8 cellular contexts compared by ENCODE assay signal in the genomic region with DNA sequence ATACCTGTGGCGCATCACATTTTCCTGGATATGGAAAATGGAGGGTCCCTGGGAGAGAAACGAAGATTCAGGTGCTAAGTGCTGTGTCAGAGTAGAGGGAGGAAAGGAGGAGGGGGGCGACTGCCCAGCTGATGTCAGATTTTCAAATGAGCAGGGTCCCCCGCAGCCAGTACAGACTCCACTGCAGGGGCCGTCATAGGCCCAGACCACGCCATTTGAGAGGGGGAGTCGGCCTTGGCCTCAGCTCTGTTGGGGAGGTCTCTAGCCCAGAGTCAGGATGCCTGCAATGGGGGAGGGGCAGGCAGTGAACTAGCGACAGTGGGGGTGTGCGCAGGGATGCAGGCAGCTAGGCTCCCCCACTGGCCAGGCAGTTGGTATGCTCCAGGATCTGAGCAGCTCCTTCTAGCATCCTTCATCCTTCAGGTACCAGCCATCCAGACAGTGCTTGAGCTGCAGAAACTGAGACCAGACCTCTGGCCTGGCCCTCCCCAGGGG. TPM values are rescaled to one million over a fixed set of nuclear protein-coding genes. Genes with fewer than 3 reads are reported as not detected.
DNase-seq lines count a peak whose midpoint lies in the region; ATAC-seq, FAIRE-seq and TF ChIP-seq lines count a peak whose summit lies in the region.

A gene (minus strand): TSS at position 148 of the 495 bp plus-strand sequence. CDS start 229 bp downstream, outside the sequence.
A gene (plus strand): TSS at position 400 of the 495 bp plus-strand sequence. CDS start 620 bp downstream, outside the sequence.

- no peak for ATAC-seq in GM19395 (IDR thresholded peaks at IDR 0.05; ENCODE audit: unreplicated experiment)

- no peak for FAIRE-seq in GM12891 (lab: Jason Lieb, UNC)

- peak; percentile 42 to 68 (median 64) for DNase-seq in NCI-H1417 (lab: John Stamatoyannopoulos, UW)
- DNase-seq in NCI-H1417 treated with DMSO at 0.1 percent for 48 hours (lab: John Stamatoyannopoulos, UW), result no peak
- no peak for DNase-seq in T-helper 2 cell treated with Interferon-gamma antibody and Interleukin-4, amounts not matched to agents 5 μg/mL and 100 μg/mL, for 36 hours (ENCODE audit: low spot score)
- no peak for DNase-seq in fibroblast of the aortic adventitia (ENCODE audit: low read depth)
- DNase-seq in osteocyte (ENCODE audit: extremely low spot score, unreplicated experiment), result no peak
- DNase-seq in GM12891 (ENCODE audit: insufficient read length, low spot score), result no peak
- no peak for DNase-seq in HPDE6-E6E7 (ENCODE audit: extremely low spot score)

- peaks cover 41% of the 10 kb centered on the region for H3K4me1 Mint-ChIP-seq in T-helper 2 cell treated with Interferon-gamma antibody and Interleukin-4, amounts not matched to agents 5 μg/mL and 100 μg/mL, for 36 hours (ENCODE audit: low read depth)
- H3K4me1 Mint-ChIP-seq in osteocyte (ENCODE audit: unreplicated experiment), result peaks cover 46% of the 10 kb centered on the region

- H3K4me3 ChIP-seq in fibroblast of the aortic adventitia (ENCODE audit: low read depth, low read length), result peak within 1 kb of the TSS; percentile 62

- H3K36me3 Mint-ChIP-seq in T-helper 2 cell treated with Interferon-gamma antibody and Interleukin-4, amounts not matched to agents 5 μg/mL and 100 μg/mL, for 36 hours (ENCODE audit: low read depth), result peaks cover 27% of the 10 kb centered on the region
- H3K36me3 Mint-ChIP-seq in osteocyte (ENCODE audit: unreplicated experiment), result peaks cover 11% of the 10 kb centered on the region

- H3K9me3 Mint-ChIP-seq in T-helper 2 cell treated with Interferon-gamma antibody and Interleukin-4, amounts not matched to agents 5 μg/mL and 100 μg/mL, for 36 hours, result no peaks in the 10 kb centered on the region
- no peaks in the 10 kb centered on the region for H3K9me3 Mint-ChIP-seq in osteocyte (ENCODE audit: unreplicated experiment)

- TF ChIP-seq POLR2A in GM12891 (IDR thresholded peaks at IDR 0.05; ENCODE audit: low read depth, low read length), result no peak

- no peaks in the 10 kb centered on the region for H3K27me3 Mint-ChIP-seq in T-helper 2 cell treated with Interferon-gamma antibody and Interleukin-4, amounts not matched to agents 5 μg/mL and 100 μg/mL, for 36 hours (ENCODE audit: low read depth)
- no peaks in the 10 kb centered on the region for H3K27me3 Mint-ChIP-seq in osteocyte (ENCODE audit: unreplicated experiment)

- peak within 1 kb of the TSS; percentile 95 for H3K4me3 Mint-ChIP-seq in T-helper 2 cell treated with Interferon-gamma antibody and Interleukin-4, amounts not matched to agents 5 μg/mL and 100 μg/mL, for 36 hours
- H3K4me3 Mint-ChIP-seq in osteocyte (ENCODE audit: unreplicated experiment), result peak within 1 kb of the TSS; percentile 94

- TF ChIP-seq CTCF in fibroblast of the aortic adventitia (IDR thresholded peaks at IDR 0.05; ENCODE audit: insufficient read depth, low read length), result no peak
- TF ChIP-seq CTCF in osteocyte (IDR thresholded peaks at IDR 0.05), result no peak

- peak within 1 kb of the TSS; percentile 96 for H3K27ac Mint-ChIP-seq in T-helper 2 cell treated with Interferon-gamma antibody and Interleukin-4, amounts not matched to agents 5 μg/mL and 100 μg/mL, for 36 hours
- peak within 1 kb of the TSS; percentile 65 for H3K27ac Mint-ChIP-seq in osteocyte (ENCODE audit: unreplicated experiment)

TF ChIP-seq in GM12891, 5 proteins besides CTCF, POLR2A, EP300 and RAD21:
- no peak for TF ChIP-seq TAF1 (IDR thresholded peaks at IDR 0.05; ENCODE audit: low read depth, low read length)
- no peak for TF ChIP-seq SPI1 (IDR thresholded peaks at IDR 0.05; ENCODE audit: low read depth, low read length)
- no peak for TF ChIP-seq PAX5 (IDR thresholded peaks at IDR 0.05; ENCODE audit: insufficient read depth, low read length, severe bottlenecking)
- TF ChIP-seq POU2F2 (IDR thresholded peaks at IDR 0.05; ENCODE audit: low read depth, low read length), result no peak
- no peak for TF ChIP-seq POLR2AphosphoS5 (IDR thresholded peaks at IDR 0.05; ENCODE audit: low read depth, low read length)

RNA-seq across cellular contexts. Expression of the first gene that starts in this region (rescaled TPM):
- total RNA-seq in fibroblast of the aortic adventitia (ENCODE audit: low replicate concordance) (34.4 and 43.5 TPM in 2 replicates), osteocyte (54.1 and 56.7 TPM in 2 replicates)
- 28.0 TPM for polyA plus RNA-seq in GM12891 (2012; ENCODE audit: low read depth, missing spikeins)

RNA-seq across cellular contexts. Expression of the second gene that starts in this region (rescaled TPM):
- not detected in 2 replicates for total RNA-seq in fibroblast of the aortic adventitia (ENCODE audit: low replicate concordance)
- total RNA-seq in osteocyte, result not detected in 2 replicates
- polyA plus RNA-seq in GM12891 (2012; ENCODE audit: low read depth, missing spikeins), result 0.14 TPM

Comparison
In these comparisons a context has a peak if more than half of its experiments do, and no peak if none do; other contexts are left out.
1. DNase-seq: peak in NCI-H1417 (3 of 3); none in NCI-H1417 treated with DMSO at 0.1 percent for 48 hours (single experiment), T-helper 2 cell treated with Interferon-gamma antibody and Interleukin-4, amounts not matched to agents 5 μg/mL and 100 μg/mL, for 36 hours (single experiment), fibroblast of the aortic adventitia (single experiment), osteocyte (single experiment), GM12891 (single experiment) and HPDE6-E6E7 (single experiment).